13 cellular contexts compared by ENCODE assay signal in genomic region chr16:49280022-49280741, GRCh38. TPM values are rescaled to one million over a fixed set of nuclear protein-coding genes. Genes with fewer than 3 reads are reported as not detected.
DNase-seq lines count a peak whose midpoint lies in the region; ATAC-seq, FAIRE-seq and TF ChIP-seq lines count a peak whose summit lies in the region.
"Had no signal": no experiment of that assay in that cellular context is flagged by ENCODE, and none has a peak within 500 bp of the region (broad histone marks: within the 10 kb centered on the region; RNA-seq: fewer than 3 reads in every experiment).

No MANE protein-coding gene starts in this region.

- peaks cover 4% of the 10 kb centered on the region; the same call in 1 of the 2 replicates for H4K20me1 ChIP-seq in DND-41 (ENCODE audit: insufficient read depth, low read length)

- no peak for FAIRE-seq in A549 (lab: Jason Lieb, UNC)

- H3K9ac ChIP-seq in DND-41 (ENCODE audit: low read depth, low read length) (no peak overlapping the region), iPS-20b (ENCODE audit: low read depth, low read length) (no peak overlapping the region)

- H3K27me3 ChIP-seq in DND-41 (ENCODE audit: insufficient read depth, low read length, poor library complexity) (no peaks in the 10 kb centered on the region), iPS-20b (ENCODE audit: insufficient read depth, low read length) (peaks cover 90% of the 10 kb centered on the region), gastrocnemius medialis (peaks cover 85 to 91% (median 88%) of the 10 kb centered on the region in 3 donors)

- intact Hi-C loops in gastrocnemius medialis (cut with DNase I; ENCODE audit: low total_unique reads), result no loop called here

- CTCF ChIA-PET in A549 (lab: Yijun Ruan, JAX), result no interaction called here

- in situ Hi-C loops in gastrocnemius medialis (cut with MboI; ENCODE audit: low sequenced_read_pairs in 4 of 4), result no loop called here

- no peaks in the 10 kb centered on the region for H3K36me3 ChIP-seq in DND-41 (ENCODE audit: insufficient read depth, low read length)
- no peaks in the 10 kb centered on the region for H3K36me3 ChIP-seq in iPS-20b (ENCODE audit: insufficient read depth, low read depth, low read length)
- H3K36me3 ChIP-seq in gastrocnemius medialis, result no peaks in the 10 kb centered on the region
- H3K36me3 ChIP-seq: brain microvascular endothelial cell had no signal

- POLR2A ChIA-PET in A549 (lab: Yijun Ruan, JAX), result no interaction called here

- no peaks in the 10 kb centered on the region for H3K9me3 ChIP-seq in A549
- H3K9me3 ChIP-seq in DND-41 (ENCODE audit: insufficient read depth, low read length, severe bottlenecking), result no peaks in the 10 kb centered on the region
- H3K9me3 ChIP-seq in iPS-20b (ENCODE audit: insufficient read depth, low read depth, low read length), result no peaks in the 10 kb centered on the region; the same call in none of the 2 replicates
- no peaks in the 10 kb centered on the region for H3K9me3 ChIP-seq in gastrocnemius medialis

- H3K4me2 ChIP-seq in A549, result no peak overlapping the region
- no peak overlapping the region for H3K4me2 ChIP-seq in DND-41 (ENCODE audit: insufficient read depth, low read length)

- DNase-seq in A549 (ENCODE audit: low read depth in 1 of 2, low spot score in 1 of 2) (no peak), DND-41 (peak; percentile 7), MV-4-11 (lab: John Stamatoyannopoulos, UW) (no peak), gastrocnemius medialis (no peak), DMS153 treated with DMSO at 0.1 percent for 48 hours (lab: John Stamatoyannopoulos, UW; ENCODE audit: unreplicated experiment) (no peak)
- DNase-seq: brain microvascular endothelial cell, NCI-H2081 had no signal

- no peak for TF ChIP-seq RAD21 in A549 (conservative IDR thresholded peaks at IDR 0.05 in 1 of 2, IDR thresholded peaks at IDR 0.05 in 1 of 2)

- ATAC-seq in A549 (no peak), DND-41 (ENCODE audit: insufficient read depth, low read depth) (no peak), gastrocnemius medialis (no peak), GM19395 (IDR thresholded peaks at IDR 0.05; ENCODE audit: unreplicated experiment) (no peak)
- ATAC-seq: natural killer cell treated with Interleukin-12 subunit alpha and Interleukin-12 subunit beta and Interleukin-15 and Interleukin-18, amount 100 ng/mL, for 72 hours; stimulated activated memory B cell treated with anti-CD40 and anti-IgM and Interleukin-4, amounts not matched to agents 10 μg/mL and 1 μg/mL and 100 μg/mL, for 72 hours had no signal

- no peaks in the 10 kb centered on the region for H3K79me2 ChIP-seq in DND-41 (ENCODE audit: insufficient read depth, low read length)

- H3K4me1 ChIP-seq in A549, result 0 out of 3 replicates have a peak, but pooled peaks cover 3% of the 10 kb centered on the region
- no peaks in the 10 kb centered on the region for H3K4me1 ChIP-seq in DND-41 (ENCODE audit: insufficient read depth, low read length)
- H3K4me1 ChIP-seq in iPS-20b (ENCODE audit: insufficient read depth, low read length), result peaks cover 14% of the 10 kb centered on the region
- peaks cover 14 to 26% of the 10 kb centered on the region in 2 donors for H3K4me1 ChIP-seq in gastrocnemius medialis

- H2AFZ ChIP-seq in DND-41 (ENCODE audit: low read depth, low read length), result no peak overlapping the region

- H3K4me3 ChIP-seq in A549 (no peak overlapping the region), DND-41 (ENCODE audit: low read depth in 1 of 2, low read length in 2 of 2) (no peak overlapping the region), iPS-20b (ENCODE audit: low read length) (peak overlapping the region; percentile 71), gastrocnemius medialis (no peak overlapping the region)

- TF ChIP-seq CTCF in A549 (IDR thresholded peaks at IDR 0.05) (no peak), DND-41 (IDR thresholded peaks at IDR 0.05; ENCODE audit: borderline replicate concordance, extremely low read depth, low read length, poor library complexity, severe bottlenecking) (no peak), gastrocnemius medialis (IDR thresholded peaks at IDR 0.05 in 4 of 5, conservative IDR thresholded peaks at IDR 0.05 in 1 of 5) (no peak)

- H3K27ac ChIP-seq in A549 (no peak overlapping the region), DND-41 (ENCODE audit: low read length) (no peak overlapping the region), iPS-20b (ENCODE audit: low read length) (no peak overlapping the region), gastrocnemius medialis (no peak overlapping the region)
- H3K27ac ChIP-seq: brain microvascular endothelial cell had no signal

- no peak for TF ChIP-seq EP300 in A549 (IDR thresholded peaks at IDR 0.05)

- WGBS in A549 (ENCODE audit: missing lambda C conversion rate), result 55% methylated on average over 37 of the region's 41 CpGs

- TF ChIP-seq POLR2A in A549 (IDR thresholded peaks at IDR 0.05; ENCODE audit: low read length) (no peak), gastrocnemius medialis (IDR thresholded peaks at IDR 0.05) (no peak)

TF ChIP-seq in A549, 52 proteins besides CTCF, POLR2A, EP300 and RAD21 (continues in another document):
- TF ChIP-seq REST (IDR thresholded peaks at IDR 0.05), result peak; percentile 55; the same call in 1 of the 2 replicates
- no peak for TF ChIP-seq HOXA7 (CRISPR knock-in tag; IDR thresholded peaks at IDR 0.05)

TF ChIP-seq in PFSK-1, 5 proteins besides CTCF, POLR2A, EP300 and RAD21:
- peak; percentile 57 to 83; a peak in 3 of 4 replicates for TF ChIP-seq REST (IDR thresholded peaks at IDR 0.05; ENCODE audit: insufficient read depth in 1 of 2, low read depth in 2 of 2, low read length in 2 of 2)
- TF ChIP-seq FOXP2 (optimal IDR thresholded peaks at IDR 0.05; ENCODE audit: borderline replicate concordance, extremely low read depth, extremely low read length, insufficient read depth), result no peak

RNA-seq across cellular contexts. Expression of gene CBLN1, which starts 1.5 kb away (rescaled TPM):
- polyA plus RNA-seq in A549 (2011; rRNA removed) (not detected in 2 replicates), A549 (2017; fragmentation: RNase III; extraction: RNeasy Plus Mini Kit Qiagen cat#74134 plus additional on column Dnase treatment) (0.04 to 0.20 TPM (median 0.05 TPM) in 3 replicates)
- 0.04 TPM in 1 of 2 replicates, not detected in the other for polyA plus RNA-seq in A549 (2012; cell fraction: cytosol; rRNA removed)
- not detected in 2 replicates for polyA plus RNA-seq in A549 (2012; cell fraction: nucleus; rRNA removed)
- polyA minus RNA-seq in A549 (2011; rRNA and poly(A)+ RNA removed), result not detected in 2 replicates
- not detected for polyA plus RNA-seq in PFSK-1 (2012; ENCODE audit: insufficient read length, low read depth)
- under 1 TPM in 2 of 4 donors, not detected in 2; 0.16 to 0.18 TPM for total RNA-seq in gastrocnemius medialis
- total RNA-seq: activated T-helper 1 cell treated with anti-CD3 and anti-CD28 coated beads, Interleukin-12 subunit alpha, Interleukin-12 subunit beta, Interleukin-2, Interleukin-4 antibody, amounts not matched to agents 30 ng/mL and 10 ng/mL and 1 ng/mL, durations not matched to agents 14 hours and 24 hours and 36 hours; natural killer cell treated with Interleukin-12 subunit alpha and Interleukin-12 subunit beta and Interleukin-15 and Interleukin-18, amount 100 ng/mL, for 72 hours had no signal
